ENCODE assay signal across 21 cellular contexts in genomic region chr2:106960633-106961205, GRCh38.
DNase-seq lines count a peak whose midpoint lies in the region; ATAC-seq and TF ChIP-seq lines count a peak whose summit lies in the region.
"Had no signal": no experiment of that assay in that cellular context is flagged by ENCODE, and none has a peak within 500 bp of the region (broad histone marks: within the 10 kb centered on the region; RNA-seq: fewer than 3 reads in every experiment).

No MANE protein-coding gene starts in this region.

- no peak overlapping the region for H3K4me3 Mint-ChIP-seq in HFFc6
- no peak overlapping the region for H3K4me3 Mint-ChIP-seq in naive thymus-derived CD4-positive, alpha-beta T cell
- H3K4me3 Mint-ChIP-seq: activated B cell treated with CpG ODN at 0.5 μM for 24 hours; activated naive CD8-positive, alpha-beta T cell treated with anti-CD3 and anti-CD28 coated beads for 36 hours; T-cell had no signal

- H3K9me3 Mint-ChIP-seq in HFFc6 = no peaks in the 10 kb centered on the region
- H3K9me3 Mint-ChIP-seq in naive thymus-derived CD4-positive, alpha-beta T cell = peaks cover 0 to 5% (median 0%) of the 10 kb centered on the region in 11 donors
- H3K9me3 Mint-ChIP-seq: activated B cell treated with CpG ODN at 0.5 μM for 24 hours; activated naive CD8-positive, alpha-beta T cell treated with anti-CD3 and anti-CD28 coated beads for 36 hours had no signal

- no peaks in the 10 kb centered on the region for H4K20me1 ChIP-seq in BLaER1 treated with 17β-estradiol and CSF1 and Interleukin-3, amounts not matched to agents 10 nM and 100 nM

- H2BK120ac ChIP-seq in neuronal stem cell (ENCODE audit: low read depth, low read length) = no peak overlapping the region

- H2BK5ac ChIP-seq in neuronal stem cell (ENCODE audit: low read length) = no peak overlapping the region

- H3K4me1 Mint-ChIP-seq in HFFc6 (ENCODE audit: low read depth) = peaks cover 83% of the 10 kb centered on the region
- H3K4me1 Mint-ChIP-seq in naive thymus-derived CD4-positive, alpha-beta T cell = no peaks in the 10 kb centered on the region
- H3K4me1 Mint-ChIP-seq: activated B cell treated with CpG ODN at 0.5 μM for 24 hours; activated naive CD8-positive, alpha-beta T cell treated with anti-CD3 and anti-CD28 coated beads for 36 hours; T-cell had no signal

- H3K27ac Mint-ChIP-seq in HFFc6 = peak overlapping the region; percentile 76
- no peak overlapping the region for H3K27ac Mint-ChIP-seq in naive thymus-derived CD4-positive, alpha-beta T cell
- H3K27ac Mint-ChIP-seq: activated B cell treated with CpG ODN at 0.5 μM for 24 hours; activated naive CD8-positive, alpha-beta T cell treated with anti-CD3 and anti-CD28 coated beads for 36 hours; T-cell had no signal

- H3K79me1 ChIP-seq in neuronal stem cell (ENCODE audit: low read depth, low read length) = no peaks in the 10 kb centered on the region

- POLR2A ChIA-PET in naive thymus-derived CD4-positive, alpha-beta T cell (lab: Charles Lee) = no interaction called here

- DNase-seq in HFFc6 (peak; percentile 28), islet precursor cell (peak; percentile 93), left colon (no peak), neuronal stem cell (ENCODE audit: low spot score) (no peak), left lobe of liver (ENCODE audit: low spot score) (no peak)
- no peak for DNase-seq in naive thymus-derived CD4-positive, alpha-beta T cell
- DNase-seq: activated B cell treated with CpG ODN at 0.5 μM for 24 hours; activated naive CD8-positive, alpha-beta T cell treated with anti-CD3 and anti-CD28 coated beads for 36 hours; dorsolateral prefrontal cortex; erythroblast; glutamatergic neuron; NCI-H2171 treated with DMSO at 0.1 percent for 48 hours; psoas muscle; small intestine; stimulated activated CD4-positive, alpha-beta T cell treated with anti-CD3 and anti-CD28 coated beads, Interleukin-4, amount 100 ng/mL, for 4 hours; substantia nigra; T-cell had no signal

- H4K91ac ChIP-seq in neuronal stem cell (ENCODE audit: low read depth, low read length, poor library complexity) = no peak overlapping the region

- CTCF ChIA-PET in naive thymus-derived CD4-positive, alpha-beta T cell (lab: Charles Lee) = no interaction called here

- no peaks in the 10 kb centered on the region for H3K9me3 ChIP-seq in BLaER1 treated with 17β-estradiol and CSF1 and Interleukin-3, amounts not matched to agents 10 nM and 100 nM (replicated peaks in 1 of 11)
- no peaks in the 10 kb centered on the region for H3K9me3 ChIP-seq in naive thymus-derived CD4-positive, alpha-beta T cell (ENCODE audit: control insufficient read depth in 2 of 3, low read length in 3 of 3)
- no peaks in the 10 kb centered on the region for H3K9me3 ChIP-seq in neuronal stem cell (replicated peaks in 1 of 2; ENCODE audit: control insufficient read depth in 2 of 2, insufficient read depth in 1 of 2, low read depth in 1 of 2, low read length in 2 of 2)
- H3K9me3 ChIP-seq: psoas muscle, vagina had no signal

- no peak for TF ChIP-seq CTCF in HFFc6 (IDR thresholded peaks at IDR 0.05)
- no peak for TF ChIP-seq CTCF in VCaP (conservative IDR thresholded peaks at IDR 0.05)

- H3K4me2 ChIP-seq in BLaER1 treated with 17β-estradiol and CSF1 and Interleukin-3, amounts not matched to agents 10 nM and 100 nM = peak overlapping the region; percentile 18 to 59 (median 27); a peak in 18 of 22 replicates
- no peak overlapping the region for H3K4me2 ChIP-seq in neuronal stem cell (ENCODE audit: insufficient read depth, low read length, poor library complexity, severe bottlenecking)

- no peak overlapping the region for H2BK12ac ChIP-seq in neuronal stem cell (ENCODE audit: low read length)

- H3K4ac ChIP-seq in neuronal stem cell (ENCODE audit: low read length) = no peak overlapping the region

- no peak for ATAC-seq in naive thymus-derived CD4-positive, alpha-beta T cell
- ATAC-seq in left colon (no peak), left lobe of liver (no peak)
- ATAC-seq: K562, psoas muscle, T-cell had no signal

- peaks cover 10 to 15% (median 14%) of the 10 kb centered on the region in 10 experiments; a peak in 15 of 20 replicates for H3K4me1 ChIP-seq in BLaER1 treated with 17β-estradiol and CSF1 and Interleukin-3, amounts not matched to agents 10 nM and 100 nM
- no peaks in the 10 kb centered on the region for H3K4me1 ChIP-seq in naive thymus-derived CD4-positive, alpha-beta T cell (ENCODE audit: control insufficient read depth in 2 of 2, insufficient read depth in 2 of 2, low read length in 2 of 2)
- peaks cover 0 to 3% of the 10 kb centered on the region in 2 donors for H3K4me1 ChIP-seq in neuronal stem cell (ENCODE audit: control insufficient read depth in 2 of 2, insufficient read depth in 1 of 2, low read depth in 1 of 2, low read length in 2 of 2)
- H3K4me1 ChIP-seq: psoas muscle, vagina had no signal

- no CpG with 5 or more reads among the region's 5 CpGs for WGBS in neuronal stem cell (ENCODE audit: extremely low coverage in 2 of 2, insufficient read length in 2 of 2, insufficient replicate concordance in 1 of 2), 2 donors

- no peak overlapping the region for H2BK15ac ChIP-seq in neuronal stem cell (ENCODE audit: low read length)

- no peak overlapping the region for H3K23ac ChIP-seq in neuronal stem cell (ENCODE audit: low read depth, low read length, poor library complexity)

- H3K18ac ChIP-seq in neuronal stem cell (ENCODE audit: low read length) = no peak overlapping the region

- no peak overlapping the region for H2AFZ ChIP-seq in neuronal stem cell (ENCODE audit: low read length)

- H3K9ac ChIP-seq in BLaER1 treated with 17β-estradiol and CSF1 and Interleukin-3, amounts not matched to agents 10 nM and 100 nM = no peak overlapping the region
- H3K9ac ChIP-seq in neuronal stem cell (ENCODE audit: low read depth, low read length, poor library complexity) = no peak overlapping the region

- no peak overlapping the region for H3K14ac ChIP-seq in neuronal stem cell (ENCODE audit: low read length)

- intact Hi-C loops in naive thymus-derived CD4-positive, alpha-beta T cell (cut with micrococcal nuclease) = no loop called here
- intact Hi-C loops in left colon (cut with DNase I, micrococcal nuclease) = no loop called here

- H3K27me3 ChIP-seq in BLaER1 treated with 17β-estradiol and CSF1 and Interleukin-3, amounts not matched to agents 10 nM and 100 nM = no peaks in the 10 kb centered on the region
- H3K27me3 ChIP-seq in naive thymus-derived CD4-positive, alpha-beta T cell (ENCODE audit: control insufficient read depth in 2 of 2, insufficient read depth in 2 of 2, low read length in 2 of 2) = no peaks in the 10 kb centered on the region
- H3K27me3 ChIP-seq in neuronal stem cell (ENCODE audit: control insufficient read depth in 3 of 3, insufficient read depth in 3 of 3, low read depth in 1 of 3, low read length in 3 of 3) = no peaks in the 10 kb centered on the region
- H3K27me3 ChIP-seq: dorsolateral prefrontal cortex, vagina had no signal

- H3K36me3 ChIP-seq in BLaER1 treated with 17β-estradiol and CSF1 and Interleukin-3, amounts not matched to agents 10 nM and 100 nM = no peaks in the 10 kb centered on the region
- no peaks in the 10 kb centered on the region for H3K36me3 ChIP-seq in naive thymus-derived CD4-positive, alpha-beta T cell (ENCODE audit: control insufficient read depth in 2 of 3, insufficient read depth in 3 of 3, low read length in 3 of 3)
- no peaks in the 10 kb centered on the region for H3K36me3 ChIP-seq in neuronal stem cell (replicated peaks in 1 of 2; ENCODE audit: control insufficient read depth in 2 of 2, insufficient read depth in 2 of 2, low read length in 2 of 2)
- H3K36me3 ChIP-seq: vagina had no signal

- H3K27me3 Mint-ChIP-seq in HFFc6 (ENCODE audit: insufficient read depth) = no peaks in the 10 kb centered on the region
- peaks cover 0 to 4% (median 0%) of the 10 kb centered on the region in 5 donors for H3K27me3 Mint-ChIP-seq in naive thymus-derived CD4-positive, alpha-beta T cell
- H3K27me3 Mint-ChIP-seq: activated B cell treated with CpG ODN at 0.5 μM for 24 hours had no signal

- H3K27ac ChIP-seq in BLaER1 treated with 17β-estradiol and CSF1 and Interleukin-3, amounts not matched to agents 10 nM and 100 nM = no peak overlapping the region
- H3K27ac ChIP-seq in VCaP (peak overlapping the region; percentile 10; the same call in 1 of the 2 replicates), neuronal stem cell (replicated peaks; ENCODE audit: low read length) (no peak overlapping the region)
- H3K27ac ChIP-seq in naive thymus-derived CD4-positive, alpha-beta T cell (ENCODE audit: low read depth, low read length) = no peak overlapping the region
- H3K27ac ChIP-seq: psoas muscle, vagina had no signal

- H2AK5ac ChIP-seq in neuronal stem cell (ENCODE audit: low read depth, low read length) = no peak overlapping the region

- no peak overlapping the region for H3K4me3 ChIP-seq in BLaER1 treated with 17β-estradiol and CSF1 and Interleukin-3, amounts not matched to agents 10 nM and 100 nM
- no peak overlapping the region for H3K4me3 ChIP-seq in naive thymus-derived CD4-positive, alpha-beta T cell (ENCODE audit: low read length)
- no peak overlapping the region for H3K4me3 ChIP-seq in neuronal stem cell (ENCODE audit: low read length in 2 of 2)
- H3K4me3 ChIP-seq: dorsolateral prefrontal cortex, K562, psoas muscle, vagina had no signal

- H4K8ac ChIP-seq in neuronal stem cell (ENCODE audit: low read depth, low read length) = no peak overlapping the region

- no peaks in the 10 kb centered on the region for H3K36me3 Mint-ChIP-seq in HFFc6 (ENCODE audit: low read depth)
- H3K36me3 Mint-ChIP-seq in naive thymus-derived CD4-positive, alpha-beta T cell = no peaks in the 10 kb centered on the region
- H3K36me3 Mint-ChIP-seq: activated naive CD8-positive, alpha-beta T cell treated with anti-CD3 and anti-CD28 coated beads for 36 hours; T-cell had no signal

Comparison
In these comparisons a context has a peak if more than half of its experiments do, and no peak if none do; other contexts are left out.
1. DNase-seq: peak in HFFc6 (single experiment) and islet precursor cell (single experiment); none in naive thymus-derived CD4-positive, alpha-beta T cell (0 of 9), left colon (0 of 2), neuronal stem cell (single experiment) and left lobe of liver (single experiment).